In genomic region chr6:140641412-140641811, GRCh38 we compare ENCODE assay signal across 16 cellular contexts.
DNase-seq lines count a peak whose midpoint lies in the region; ATAC-seq lines count a peak whose summit lies in the region.
"Had no signal": no experiment of that assay in that cellular context is flagged by ENCODE, and none has a peak within 500 bp of the region (broad histone marks: within the 10 kb centered on the region; RNA-seq: fewer than 3 reads in every experiment).

No MANE protein-coding gene starts in this region.

- DNase-seq in OCI-M1 (lab: John Stamatoyannopoulos, UW) (peak; percentile 38), NCI-H2171 (lab: John Stamatoyannopoulos, UW) (no peak), NCI-H82 (lab: John Stamatoyannopoulos, UW) (no peak), NCI-H748 treated with DMSO at 0.1 percent for 48 hours (lab: John Stamatoyannopoulos, UW) (no peak)
- DNase-seq: activated naive CD8-positive, alpha-beta T cell treated with anti-CD3 and anti-CD28 coated beads for 36 hours; C1 segment of cervical spinal cord; H7; islet precursor cell; midbrain; NCI-H2171 treated with DMSO at 0.1 percent for 48 hours; spleen; SW 1271 had no signal

- peak; percentile 75 for ATAC-seq in GM18907 (IDR thresholded peaks at IDR 0.05; ENCODE audit: unreplicated experiment)
- ATAC-seq in GM21717 (IDR thresholded peaks at IDR 0.05; ENCODE audit: unreplicated experiment): peak; percentile 85
- peak; percentile 87 for ATAC-seq in HG03175 (IDR thresholded peaks at IDR 0.05; ENCODE audit: unreplicated experiment)
- ATAC-seq in GM19467 (IDR thresholded peaks at IDR 0.05; ENCODE audit: unreplicated experiment): no peak
